In the genomic region with DNA sequence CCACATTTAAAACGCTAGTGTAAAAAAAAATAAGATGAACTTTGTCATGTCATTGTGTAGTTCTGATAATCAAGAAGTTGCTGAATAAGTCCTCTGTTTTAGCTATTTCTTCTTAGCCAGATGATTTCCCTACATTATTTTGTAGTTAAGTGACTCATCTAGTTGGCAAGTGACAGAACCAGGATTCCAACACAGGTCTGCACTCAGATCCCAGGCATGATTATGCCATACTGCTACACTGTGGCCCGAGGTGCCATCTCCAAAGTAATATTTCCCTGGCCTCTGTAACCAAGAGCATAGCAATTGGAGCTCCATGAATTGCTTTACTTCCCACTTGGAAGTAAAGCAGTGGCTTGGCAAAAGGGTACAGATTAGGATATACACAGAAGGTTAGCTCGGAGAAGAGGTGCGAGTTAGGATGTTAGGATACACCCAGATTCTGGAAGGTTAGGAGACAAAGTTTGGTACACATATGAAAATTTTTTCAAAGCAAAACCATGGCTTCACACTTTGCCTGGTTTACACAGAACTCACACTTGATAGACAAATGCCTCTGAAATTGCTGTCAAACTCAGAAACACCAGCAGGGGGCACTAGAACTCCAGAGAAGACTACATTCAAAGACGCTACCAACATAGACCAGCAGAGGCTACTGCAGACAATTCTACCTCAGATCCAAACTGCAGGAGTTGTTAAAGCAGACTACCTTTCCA, we compare ENCODE assay signal across 9 cellular contexts. TPM values are rescaled to one million over a fixed set of nuclear protein-coding genes. Genes with fewer than 3 reads are reported as not detected.
DNase-seq lines count a peak whose midpoint lies in the region; ATAC-seq lines count a peak whose summit lies in the region.
"Had no signal": no experiment of that assay in that cellular context is flagged by ENCODE, and none has a peak within 500 bp of the region (broad histone marks: within the 10 kb centered on the region; RNA-seq: fewer than 3 reads in every experiment).

No MANE protein-coding gene starts in this region.

- H3K27me3 ChIP-seq in MG63: no peaks in the 10 kb centered on the region
- H3K27me3 ChIP-seq: neutrophil had no signal

- no peak for ATAC-seq in HG03039 (IDR thresholded peaks at IDR 0.05; ENCODE audit: unreplicated experiment)

- no peaks in the 10 kb centered on the region for H3K9me3 ChIP-seq in MG63
- H3K9me3 ChIP-seq: neutrophil had no signal

- no peaks in the 10 kb centered on the region for H3K36me3 ChIP-seq in MG63
- H3K36me3 ChIP-seq: neutrophil had no signal

- peak; percentile 88 for DNase-seq in ELF-1 (ENCODE audit: low read depth, low spot score)
- DNase-seq in GOT3 (lab: John Stamatoyannopoulos, UW): peak; percentile 5
- DNase-seq in MG63: peak; percentile 31
- peak; percentile 11 for DNase-seq in SIG-M5 (lab: John Stamatoyannopoulos, UW)
- DNase-seq in activated effector memory CD4-positive, alpha-beta T cell treated with Interleukin-2 at 50 U/mL for 16 hours: peak; percentile 8
- DNase-seq in germinal center (ENCODE audit: low spot score): peak; percentile 54
- peak; percentile 73 for DNase-seq in pons (ENCODE audit: low spot score)

- H3K4me3 ChIP-seq in MG63: no peak overlapping the region

RNA-seq across cellular contexts. Expression of gene SRPX2, which starts 41.4 kb away (rescaled TPM):
- 11.1 and 12.0 TPM in 2 replicates for total RNA-seq in MG63 (2014; rRNA removed; shearing (Covaris generic); ENCODE audit: low replicate concordance)

RNA-seq across cellular contexts. Expression of gene SYTL4, which starts 46.5 kb away (rescaled TPM):
- total RNA-seq in MG63 (2014; rRNA removed; shearing (Covaris generic); ENCODE audit: low replicate concordance): 0.17 and 0.23 TPM in 2 replicates

RNA-seq across cellular contexts. Expression of gene TSPAN6, which starts 48.8 kb away (rescaled TPM):
- 24.7 and 24.8 TPM in 2 replicates for total RNA-seq in MG63 (2014; rRNA removed; shearing (Covaris generic); ENCODE audit: low replicate concordance)

Comparison
In these comparisons a context has a peak if more than half of its experiments do, and no peak if none do; other contexts are left out.
1. DNase-seq: peak in every context shown above with its lines; median percentile 88 in ELF-1; 73 in pons; 54 in germinal center; 31 in MG63; 11 in SIG-M5; 8 in activated effector memory CD4-positive, alpha-beta T cell treated with Interleukin-2 at 50 U/mL for 16 hours; 5 in GOT3.